14 cellular contexts compared by ENCODE assay signal in genomic region chr15:36880913-36881290, GRCh38.
"Had no signal": no experiment of that assay in that cellular context is flagged by ENCODE, and none has a peak within 500 bp of the region (broad histone marks: within the 10 kb centered on the region; RNA-seq: fewer than 3 reads in every experiment).

No MANE protein-coding gene starts in this region.

- H3K9me3 ChIP-seq: ascending aorta, gastrocnemius medialis, ovary, SJCRH30, tibial artery had no signal

- H3K27ac Mint-ChIP-seq: activated naive CD8-positive, alpha-beta T cell treated with anti-CD3 and anti-CD28 coated beads, Interleukin-2, amount 50 U/mL, for 24 hours had no signal

- H3K27me3 ChIP-seq: ascending aorta, ovary, SJCRH30 had no signal

- H3K27ac ChIP-seq: ascending aorta, epithelial cell of prostate, gastrocnemius medialis, ovary, SJCRH30, tibial artery had no signal

- H3K4me1 ChIP-seq: SJCRH30 had no signal

- H3K4me3 Mint-ChIP-seq: activated naive CD8-positive, alpha-beta T cell treated with anti-CD3 and anti-CD28 coated beads, Interleukin-2, amount 50 U/mL, for 24 hours had no signal

- H3K4me3 ChIP-seq: ovary, SJCRH30 had no signal

- DNase-seq: activated CD4-positive, alpha-beta T cell treated with anti-CD3 and anti-CD28 coated beads, Interleukin-2, amount 50 U/mL, for 48 hours; activated CD4-positive, CD25-positive, alpha-beta regulatory T cell treated with anti-CD3 and anti-CD28 coated beads, Interleukin-2, amount 50 U/mL, for 72 hours; activated naive CD4-positive, alpha-beta T cell; activated naive CD8-positive, alpha-beta T cell treated with anti-CD3 and anti-CD28 coated beads, Interleukin-2, amount 50 U/mL, for 24 hours; effector CD4-positive, alpha-beta T cell; gastrocnemius medialis; left cardiac atrium; naive thymus-derived CD8-positive, alpha-beta T cell; ovary; SJCRH30; stimulated activated CD4-positive, alpha-beta T cell treated with anti-CD3 and anti-CD28 coated beads, Interleukin-4, amount 100 ng/mL, for 4 hours; tibial artery had no signal

- H3K9me3 Mint-ChIP-seq: activated naive CD8-positive, alpha-beta T cell treated with anti-CD3 and anti-CD28 coated beads, Interleukin-2, amount 50 U/mL, for 24 hours had no signal

- H3K36me3 ChIP-seq: ascending aorta, gastrocnemius medialis, ovary, SJCRH30, tibial artery had no signal

- ATAC-seq: activated naive CD8-positive, alpha-beta T cell treated with anti-CD3 and anti-CD28 coated beads, Interleukin-2, amount 50 U/mL, for 24 hours; gastrocnemius medialis; left cardiac atrium; naive thymus-derived CD8-positive, alpha-beta T cell had no signal
